ENCODE assay signal across 8 cellular contexts in the genomic region with DNA sequence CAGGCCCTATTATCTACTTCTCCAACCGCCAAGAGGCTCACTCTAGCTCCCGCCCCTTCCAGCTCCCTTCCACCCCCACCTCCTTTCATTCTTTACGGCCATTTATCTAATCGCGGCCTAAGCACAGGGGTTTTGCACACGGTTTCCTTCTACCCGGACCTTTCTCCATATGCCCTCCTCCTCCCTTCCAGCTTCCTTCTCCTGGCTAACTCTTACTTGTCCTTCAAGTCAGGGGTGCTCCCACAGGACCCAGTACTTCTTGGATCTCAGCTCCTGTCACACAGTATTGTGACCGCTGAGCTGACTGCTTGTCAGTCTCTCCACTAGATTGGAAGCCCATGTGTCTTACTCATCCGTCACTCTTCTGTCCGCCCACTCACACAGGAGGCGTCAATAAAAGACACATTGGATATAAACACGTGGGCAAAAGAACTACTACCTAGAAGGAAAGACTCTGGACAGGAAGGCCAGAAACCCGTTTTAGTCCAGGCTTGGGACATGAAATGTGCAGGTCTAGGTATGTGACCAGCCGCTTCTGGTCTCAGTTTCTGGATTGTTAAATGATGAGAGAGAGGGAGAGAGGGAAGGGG. TPM values are rescaled to one million over a fixed set of nuclear protein-coding genes. Genes with fewer than 3 reads are reported as not detected.
DNase-seq lines count a peak whose midpoint lies in the region; ATAC-seq lines count a peak whose summit lies in the region.

No MANE protein-coding gene starts in this region.

- H3K4me1 ChIP-seq in adipocyte (ENCODE audit: control insufficient read depth, insufficient read depth, low read length), result peaks cover 29% of the 10 kb centered on the region

- intact Hi-C loops in activated T-helper 2 cell treated with anti-CD3 and anti-CD28 coated beads, Interferon-gamma antibody, Interleukin-2, Interleukin-4, amounts not matched to agents 10 μg/mL and 5 μg/mL and 100 μg/mL, durations not matched to agents 14 hours and 24 hours and 36 hours (cut with micrococcal nuclease), result loop anchor here (1.0 to 5.0 kb wide), 3 partner anchors 197 to 779 kb away; no protein-coding TSS in a partner anchor

- no peaks in the 10 kb centered on the region for H3K9me3 ChIP-seq in adipocyte (ENCODE audit: control insufficient read depth, low read length)

- ATAC-seq in HG03439 (IDR thresholded peaks at IDR 0.05; ENCODE audit: unreplicated experiment), result peak; percentile 5
- no peak for ATAC-seq in natural killer cell treated with Interleukin-12 subunit alpha and Interleukin-12 subunit beta and Interleukin-15 and Interleukin-18, amount 100 ng/mL, for 72 hours
- ATAC-seq in activated CD4-positive, CD25-positive, alpha-beta regulatory T cell treated with anti-CD3 and anti-CD28 coated beads, Interleukin-2, amount 50 U/mL, for 24 hours, result no peak

- H3K27me3 Mint-ChIP-seq in natural killer cell treated with Interleukin-12 subunit alpha and Interleukin-12 subunit beta and Interleukin-15 and Interleukin-18, amount 100 ng/mL, for 72 hours, result peaks cover 6 to 11% of the 10 kb centered on the region in 2 donors
- peaks cover 35% of the 10 kb centered on the region for H3K27me3 Mint-ChIP-seq in activated T-helper 2 cell treated with anti-CD3 and anti-CD28 coated beads, Interferon-gamma antibody, Interleukin-2, Interleukin-4, amounts not matched to agents 10 μg/mL and 5 μg/mL and 100 μg/mL, durations not matched to agents 14 hours and 24 hours and 36 hours (ENCODE audit: low read depth)

- H3K4me3 ChIP-seq in adipocyte (ENCODE audit: low read length), result no peak overlapping the region

- no peaks in the 10 kb centered on the region for H3K36me3 Mint-ChIP-seq in natural killer cell treated with Interleukin-12 subunit alpha and Interleukin-12 subunit beta and Interleukin-15 and Interleukin-18, amount 100 ng/mL, for 72 hours
- no peaks in the 10 kb centered on the region for H3K36me3 Mint-ChIP-seq in activated T-helper 2 cell treated with anti-CD3 and anti-CD28 coated beads, Interferon-gamma antibody, Interleukin-2, Interleukin-4, amounts not matched to agents 10 μg/mL and 5 μg/mL and 100 μg/mL, durations not matched to agents 14 hours and 24 hours and 36 hours (ENCODE audit: low read depth)

- peak overlapping the region; percentile 56 to 90 for H3K27ac Mint-ChIP-seq in natural killer cell treated with Interleukin-12 subunit alpha and Interleukin-12 subunit beta and Interleukin-15 and Interleukin-18, amount 100 ng/mL, for 72 hours
- H3K27ac Mint-ChIP-seq in activated T-helper 2 cell treated with anti-CD3 and anti-CD28 coated beads, Interferon-gamma antibody, Interleukin-2, Interleukin-4, amounts not matched to agents 10 μg/mL and 5 μg/mL and 100 μg/mL, durations not matched to agents 14 hours and 24 hours and 36 hours, result no peak overlapping the region

- H3K9me3 Mint-ChIP-seq in natural killer cell treated with Interleukin-12 subunit alpha and Interleukin-12 subunit beta and Interleukin-15 and Interleukin-18, amount 100 ng/mL, for 72 hours, result no peaks in the 10 kb centered on the region
- H3K9me3 Mint-ChIP-seq in activated T-helper 2 cell treated with anti-CD3 and anti-CD28 coated beads, Interferon-gamma antibody, Interleukin-2, Interleukin-4, amounts not matched to agents 10 μg/mL and 5 μg/mL and 100 μg/mL, durations not matched to agents 14 hours and 24 hours and 36 hours, result no peaks in the 10 kb centered on the region

- no peaks in the 10 kb centered on the region for H3K27me3 ChIP-seq in adipocyte (replicated peaks; ENCODE audit: control insufficient read depth, insufficient read depth, low read length)

- peaks cover 9 to 12% of the 10 kb centered on the region in 2 donors for H3K4me1 Mint-ChIP-seq in natural killer cell treated with Interleukin-12 subunit alpha and Interleukin-12 subunit beta and Interleukin-15 and Interleukin-18, amount 100 ng/mL, for 72 hours (ENCODE audit: low read depth in 2 of 2)
- H3K4me1 Mint-ChIP-seq in activated T-helper 2 cell treated with anti-CD3 and anti-CD28 coated beads, Interferon-gamma antibody, Interleukin-2, Interleukin-4, amounts not matched to agents 10 μg/mL and 5 μg/mL and 100 μg/mL, durations not matched to agents 14 hours and 24 hours and 36 hours (ENCODE audit: low read depth), result peaks cover 13% of the 10 kb centered on the region

- peak; percentile 16 for DNase-seq in NCI-H748 (lab: John Stamatoyannopoulos, UW; ENCODE audit: unreplicated experiment)
- DNase-seq in NCI-H748 treated with DMSO at 0.1 percent for 48 hours (lab: John Stamatoyannopoulos, UW), result no peak
- no peak for DNase-seq in adipocyte (ENCODE audit: low read depth)
- no peak for DNase-seq in natural killer cell treated with Interleukin-12 subunit alpha and Interleukin-12 subunit beta and Interleukin-15 and Interleukin-18, amount 100 ng/mL, for 72 hours (ENCODE audit: low spot score)
- DNase-seq in activated CD4-positive, CD25-positive, alpha-beta regulatory T cell treated with anti-CD3 and anti-CD28 coated beads, Interleukin-2, amount 50 U/mL, for 72 hours, result no peak
- no peak for DNase-seq in activated T-helper 2 cell treated with anti-CD3 and anti-CD28 coated beads, Interferon-gamma antibody, Interleukin-2, Interleukin-4, amounts not matched to agents 10 μg/mL and 5 μg/mL and 100 μg/mL, durations not matched to agents 14 hours and 24 hours and 36 hours (ENCODE audit: low spot score)

- H3K36me3 ChIP-seq in adipocyte (ENCODE audit: control insufficient read depth, insufficient read depth, low read length, severe bottlenecking), result no peaks in the 10 kb centered on the region

- peak overlapping the region; percentile 72 for H3K9ac ChIP-seq in adipocyte (ENCODE audit: low read length)

- peak overlapping the region; percentile 92 for H3K4me3 Mint-ChIP-seq in natural killer cell treated with Interleukin-12 subunit alpha and Interleukin-12 subunit beta and Interleukin-15 and Interleukin-18, amount 100 ng/mL, for 72 hours
- H3K4me3 Mint-ChIP-seq in activated T-helper 2 cell treated with anti-CD3 and anti-CD28 coated beads, Interferon-gamma antibody, Interleukin-2, Interleukin-4, amounts not matched to agents 10 μg/mL and 5 μg/mL and 100 μg/mL, durations not matched to agents 14 hours and 24 hours and 36 hours (ENCODE audit: low read depth), result no peak overlapping the region

RNA-seq across cellular contexts. Expression of gene HPS1, which starts 20.3 kb away (rescaled TPM):
- 100 to 1,000 TPM in 1 of 2 donors, 10 to 100 TPM in 1; 78.8 to 124 TPM for total RNA-seq in natural killer cell treated with Interleukin-12 subunit alpha and Interleukin-12 subunit beta and Interleukin-15 and Interleukin-18, amount 100 ng/mL, for 72 hours
- total RNA-seq in activated T-helper 2 cell treated with anti-CD3 and anti-CD28 coated beads, Interferon-gamma antibody, Interleukin-2, Interleukin-4, amounts not matched to agents 10 μg/mL and 5 μg/mL and 100 μg/mL, durations not matched to agents 14 hours and 24 hours and 36 hours, result 61.2 and 62.0 TPM in 2 replicates

RNA-seq across cellular contexts. Expression of gene PYROXD2, which starts 52.0 kb away (rescaled TPM):
- total RNA-seq in natural killer cell treated with Interleukin-12 subunit alpha and Interleukin-12 subunit beta and Interleukin-15 and Interleukin-18, amount 100 ng/mL, for 72 hours, result 1 to 10 TPM; 6.1 to 7.2 TPM
- total RNA-seq in activated T-helper 2 cell treated with anti-CD3 and anti-CD28 coated beads, Interferon-gamma antibody, Interleukin-2, Interleukin-4, amounts not matched to agents 10 μg/mL and 5 μg/mL and 100 μg/mL, durations not matched to agents 14 hours and 24 hours and 36 hours, result 2.8 and 4.0 TPM in 2 replicates
